ENCODE assay signal across 2 cellular contexts in the genomic region with DNA sequence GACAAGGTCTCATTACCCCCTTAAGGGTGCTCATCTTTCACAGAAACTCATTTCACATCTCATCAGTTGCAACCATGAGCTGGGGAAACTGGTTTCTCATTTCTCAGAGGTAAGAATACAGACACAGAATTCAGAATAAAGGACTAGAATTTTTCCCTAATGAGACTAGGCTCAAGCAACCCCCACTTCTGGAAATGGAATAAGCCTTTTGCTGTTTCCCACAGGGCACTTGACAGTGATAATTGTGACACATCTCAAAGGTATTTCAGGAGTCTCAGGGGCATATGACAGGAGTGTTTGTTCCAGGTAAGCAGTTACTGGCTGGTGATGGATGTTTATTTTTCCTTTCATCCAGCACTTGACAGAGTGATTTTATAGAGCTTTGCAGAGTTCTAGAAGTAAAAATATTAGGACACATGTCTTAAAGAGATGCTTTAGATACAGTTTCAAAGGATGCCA.
TF ChIP-seq lines count a peak whose summit lies in the region.

No MANE protein-coding gene starts in this region.

TF ChIP-seq in WTC11, 78 proteins besides CTCF, POLR2A, EP300 and RAD21 (continued from another document):
- TF ChIP-seq, protein P1, sequence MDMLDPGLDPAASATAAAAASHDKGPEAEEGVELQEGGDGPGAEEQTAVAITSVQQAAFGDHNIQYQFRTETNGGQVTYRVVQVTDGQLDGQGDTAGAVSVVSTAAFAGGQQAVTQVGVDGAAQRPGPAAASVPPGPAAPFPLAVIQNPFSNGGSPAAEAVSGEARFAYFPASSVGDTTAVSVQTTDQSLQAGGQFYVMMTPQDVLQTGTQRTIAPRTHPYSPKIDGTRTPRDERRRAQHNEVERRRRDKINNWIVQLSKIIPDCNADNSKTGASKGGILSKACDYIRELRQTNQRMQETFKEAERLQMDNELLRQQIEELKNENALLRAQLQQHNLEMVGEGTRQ (CRISPR knock-in tag; IDR thresholded peaks at IDR 0.05), result no peak
- TF ChIP-seq KAT7 (CRISPR knock-in tag; IDR thresholded peaks at IDR 0.05; ENCODE audit: borderline replicate concordance), result no peak
- TF ChIP-seq, protein P2, sequence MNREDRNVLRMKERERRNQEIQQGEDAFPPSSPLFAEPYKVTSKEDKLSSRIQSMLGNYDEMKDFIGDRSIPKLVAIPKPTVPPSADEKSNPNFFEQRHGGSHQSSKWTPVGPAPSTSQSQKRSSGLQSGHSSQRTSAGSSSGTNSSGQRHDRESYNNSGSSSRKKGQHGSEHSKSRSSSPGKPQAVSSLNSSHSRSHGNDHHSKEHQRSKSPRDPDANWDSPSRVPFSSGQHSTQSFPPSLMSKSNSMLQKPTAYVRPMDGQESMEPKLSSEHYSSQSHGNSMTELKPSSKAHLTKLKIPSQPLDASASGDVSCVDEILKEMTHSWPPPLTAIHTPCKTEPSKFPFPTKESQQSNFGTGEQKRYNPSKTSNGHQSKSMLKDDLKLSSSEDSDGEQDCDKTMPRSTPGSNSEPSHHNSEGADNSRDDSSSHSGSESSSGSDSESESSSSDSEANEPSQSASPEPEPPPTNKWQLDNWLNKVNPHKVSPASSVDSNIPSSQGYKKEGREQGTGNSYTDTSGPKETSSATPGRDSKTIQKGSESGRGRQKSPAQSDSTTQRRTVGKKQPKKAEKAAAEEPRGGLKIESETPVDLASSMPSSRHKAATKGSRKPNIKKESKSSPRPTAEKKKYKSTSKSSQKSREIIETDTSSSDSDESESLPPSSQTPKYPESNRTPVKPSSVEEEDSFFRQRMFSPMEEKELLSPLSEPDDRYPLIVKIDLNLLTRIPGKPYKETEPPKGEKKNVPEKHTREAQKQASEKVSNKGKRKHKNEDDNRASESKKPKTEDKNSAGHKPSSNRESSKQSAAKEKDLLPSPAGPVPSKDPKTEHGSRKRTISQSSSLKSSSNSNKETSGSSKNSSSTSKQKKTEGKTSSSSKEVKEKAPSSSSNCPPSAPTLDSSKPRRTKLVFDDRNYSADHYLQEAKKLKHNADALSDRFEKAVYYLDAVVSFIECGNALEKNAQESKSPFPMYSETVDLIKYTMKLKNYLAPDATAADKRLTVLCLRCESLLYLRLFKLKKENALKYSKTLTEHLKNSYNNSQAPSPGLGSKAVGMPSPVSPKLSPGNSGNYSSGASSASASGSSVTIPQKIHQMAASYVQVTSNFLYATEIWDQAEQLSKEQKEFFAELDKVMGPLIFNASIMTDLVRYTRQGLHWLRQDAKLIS (CRISPR knock-in tag; IDR thresholded peaks at IDR 0.05; ENCODE audit: borderline replicate concordance), result no peak
- no peak for TF ChIP-seq CREB1 (CRISPR knock-in tag; IDR thresholded peaks at IDR 0.05)
- no peak for TF ChIP-seq ATF1 (CRISPR knock-in tag; IDR thresholded peaks at IDR 0.05)
- TF ChIP-seq SOX15 (CRISPR knock-in tag; IDR thresholded peaks at IDR 0.05), result no peak
- no peak for TF ChIP-seq JAZF1 (CRISPR knock-in tag; IDR thresholded peaks at IDR 0.05)
- no peak for TF ChIP-seq GRHL2 (CRISPR knock-in tag; IDR thresholded peaks at IDR 0.05; ENCODE audit: insufficient replicate concordance, severe bottlenecking)
- TF ChIP-seq, protein P3, sequence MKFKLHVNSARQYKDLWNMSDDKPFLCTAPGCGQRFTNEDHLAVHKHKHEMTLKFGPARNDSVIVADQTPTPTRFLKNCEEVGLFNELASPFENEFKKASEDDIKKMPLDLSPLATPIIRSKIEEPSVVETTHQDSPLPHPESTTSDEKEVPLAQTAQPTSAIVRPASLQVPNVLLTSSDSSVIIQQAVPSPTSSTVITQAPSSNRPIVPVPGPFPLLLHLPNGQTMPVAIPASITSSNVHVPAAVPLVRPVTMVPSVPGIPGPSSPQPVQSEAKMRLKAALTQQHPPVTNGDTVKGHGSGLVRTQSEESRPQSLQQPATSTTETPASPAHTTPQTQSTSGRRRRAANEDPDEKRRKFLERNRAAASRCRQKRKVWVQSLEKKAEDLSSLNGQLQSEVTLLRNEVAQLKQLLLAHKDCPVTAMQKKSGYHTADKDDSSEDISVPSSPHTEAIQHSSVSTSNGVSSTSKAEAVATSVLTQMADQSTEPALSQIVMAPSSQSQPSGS (CRISPR knock-in tag; IDR thresholded peaks at IDR 0.05; ENCODE audit: borderline replicate concordance, low read depth), result no peak
- TF ChIP-seq FOXP1 (CRISPR knock-in tag; IDR thresholded peaks at IDR 0.05; ENCODE audit: borderline replicate concordance), result no peak

TF ChIP-seq in neural cell, 6 proteins besides CTCF, POLR2A, EP300 and RAD21 (continued from another document):
- TF ChIP-seq MXI1 (conservative IDR thresholded peaks at IDR 0.05; ENCODE audit: poor library complexity, severe bottlenecking) (peak; percentile 53), EZH2 (IDR thresholded peaks at IDR 0.05; ENCODE audit: borderline replicate concordance, insufficient read depth, low read length, poor library complexity, severe bottlenecking) (no peak), SMC3 (conservative IDR thresholded peaks at IDR 0.05; ENCODE audit: poor library complexity) (no peak), POLR2AphosphoS5 (IDR thresholded peaks at IDR 0.05) (peak; percentile 100), TAF1 (IDR thresholded peaks at IDR 0.05; ENCODE audit: low read depth) (no peak)
